Comparison of ENCODE assay signal across 8 cellular contexts in genomic region chr11:108853864-108854263, GRCh38.
DNase-seq lines count a peak whose midpoint lies in the region; ATAC-seq and TF ChIP-seq lines count a peak whose summit lies in the region.

No MANE protein-coding gene starts in this region.

- H3K9me3 ChIP-seq in BLaER1 = no peaks in the 10 kb centered on the region
- H3K9me3 ChIP-seq in duodenal mucosa (ENCODE audit: control insufficient read depth in 1 of 2, low read length in 2 of 2) = no peaks in the 10 kb centered on the region

- H3K4me3 ChIP-seq in BLaER1 (no peak overlapping the region), duodenal mucosa (ENCODE audit: low read depth in 1 of 2, low read length in 2 of 2) (peak overlapping the region; percentile 7 to 44)

- peaks cover 2% of the 10 kb centered on the region for H3K36me3 Mint-ChIP-seq in osteocyte (ENCODE audit: unreplicated experiment)

- H3K27ac ChIP-seq in BLaER1 (peak overlapping the region; percentile 0; the same call in 1 of the 2 replicates), duodenal mucosa (ENCODE audit: low read depth, low read length) (peak overlapping the region; percentile 5)

- H3K4me3 Mint-ChIP-seq in osteocyte (ENCODE audit: unreplicated experiment) = peak overlapping the region; percentile 31

- H3K9ac ChIP-seq in BLaER1 (no peak overlapping the region), duodenal mucosa (ENCODE audit: low read depth in 1 of 2, low read length in 2 of 2) (peak overlapping the region; percentile 0 to 46)

- H3K27ac Mint-ChIP-seq in osteocyte (ENCODE audit: unreplicated experiment) = peak overlapping the region; percentile 67

- H3K4me2 ChIP-seq in BLaER1 = peak overlapping the region; percentile 53

- TF ChIP-seq CTCF in GM20000 (IDR thresholded peaks at IDR 0.05; ENCODE audit: extremely low read depth, missing control alignments) (no peak), osteocyte (IDR thresholded peaks at IDR 0.05) (no peak), GM13976 (IDR thresholded peaks at IDR 0.05; ENCODE audit: borderline replicate concordance, control extremely low read depth, extremely low read depth, insufficient read depth, missing control alignments) (no peak)

- peaks cover 30% of the 10 kb centered on the region for H3K4me1 Mint-ChIP-seq in osteocyte (ENCODE audit: unreplicated experiment)

- ATAC-seq in HG03520 (IDR thresholded peaks at IDR 0.05; ENCODE audit: unreplicated experiment) = peak; percentile 37

- no peaks in the 10 kb centered on the region for H3K27me3 Mint-ChIP-seq in osteocyte (ENCODE audit: unreplicated experiment)

- peaks cover 26% of the 10 kb centered on the region for H3K36me3 ChIP-seq in BLaER1
- H3K36me3 ChIP-seq in duodenal mucosa (ENCODE audit: control insufficient read depth in 1 of 2, insufficient read depth in 2 of 2, low read length in 2 of 2) = peaks cover 0 to 4% of the 10 kb centered on the region in 2 donors

- H3K27me3 ChIP-seq in BLaER1 (no peaks in the 10 kb centered on the region), duodenal mucosa (ENCODE audit: control insufficient read depth in 1 of 2, insufficient read depth in 2 of 2, low read length in 2 of 2) (no peaks in the 10 kb centered on the region)

- in situ Hi-C loops in GM13976 (cut with MboI; ENCODE audit: low sequenced_read_pairs, unreplicated experiment) = no loop called here

- no peaks in the 10 kb centered on the region for H3K9me3 Mint-ChIP-seq in osteocyte (ENCODE audit: unreplicated experiment)

- H4K20me1 ChIP-seq in BLaER1 = no peaks in the 10 kb centered on the region

- H3K4me1 ChIP-seq in BLaER1 (peaks cover 19% of the 10 kb centered on the region), duodenal mucosa (ENCODE audit: control insufficient read depth in 1 of 2, insufficient read depth in 2 of 2, low read length in 2 of 2) (peaks cover 9 to 10% of the 10 kb centered on the region in 2 donors)

- DNase-seq in GM20000 (ENCODE audit: low spot score) = peak; percentile 16
- DNase-seq in osteocyte (ENCODE audit: extremely low spot score, unreplicated experiment) = no peak
- no peak for DNase-seq in NCI-H1930 (lab: John Stamatoyannopoulos, UW)
- DNase-seq in GM13976 (ENCODE audit: low spot score) = no peak
- DNase-seq in NCI-H524 (lab: John Stamatoyannopoulos, UW) = no peak
